8 cellular contexts compared by ENCODE assay signal in genomic region chr3:141644931-141645330, GRCh38.
DNase-seq lines count a peak whose midpoint lies in the region; ATAC-seq and TF ChIP-seq lines count a peak whose summit lies in the region.

No MANE protein-coding gene starts in this region.

- TF ChIP-seq CTCF in choroid plexus epithelial cell (conservative IDR thresholded peaks at IDR 0.05; ENCODE audit: low read depth, low read length) (peak; percentile 85), right lobe of liver (IDR thresholded peaks at IDR 0.05) (peak; percentile 53 to 70 (median 64))

- peaks cover 0 to 4% (median 0%) of the 10 kb centered on the region in 4 donors for H3K4me1 ChIP-seq in right lobe of liver

- peak; percentile 79 for ATAC-seq in GM21825 (IDR thresholded peaks at IDR 0.05; ENCODE audit: unreplicated experiment)
- peak; percentile 86 to 92 (median 90) for ATAC-seq in right lobe of liver
- no peak for ATAC-seq in HG03135 (IDR thresholded peaks at IDR 0.05; ENCODE audit: unreplicated experiment)

- H3K9me3 ChIP-seq in right lobe of liver: no peaks in the 10 kb centered on the region

- WGBS in right lobe of liver (ENCODE audit: insufficient coverage, low coverage, low lambda C conversion rate, missing lambda C conversion rate): 9% methylated on average over 4 of the region's 5 CpGs

- peak; percentile 68 for DNase-seq in EH (ENCODE audit: low read depth)
- DNase-seq in NCI-H1436 (lab: John Stamatoyannopoulos, UW): peak; percentile 28
- DNase-seq in activated CD4-positive, CD25-positive, alpha-beta regulatory T cell treated with anti-CD3 and anti-CD28 coated beads, Interleukin-2, amount 50 U/mL, for 72 hours: peak; percentile 83
- peak; percentile 81 for DNase-seq in choroid plexus epithelial cell (ENCODE audit: low read depth)
- DNase-seq in right lobe of liver: peak; percentile 84 to 88 (median 88)
- peak; percentile 47 to 51 for DNase-seq in stimulated activated CD8-positive, alpha-beta memory T cell treated with anti-CD3 and anti-CD28 coated beads, Interleukin-15, amount 100 ng/mL, for 48 hours (ENCODE audit: low read depth in 2 of 2)

- no peak for TF ChIP-seq POLR2A in right lobe of liver (IDR thresholded peaks at IDR 0.05)

- no peaks in the 10 kb centered on the region for H3K27me3 ChIP-seq in right lobe of liver

- H3K4me3 ChIP-seq in choroid plexus epithelial cell (ENCODE audit: low read depth, low read length): no peak overlapping the region
- H3K4me3 ChIP-seq in right lobe of liver: no peak overlapping the region

- H3K27ac ChIP-seq in right lobe of liver: no peak overlapping the region

- intact Hi-C loops in right lobe of liver (cut with DNase I): no loop called here

- no peaks in the 10 kb centered on the region for H3K36me3 ChIP-seq in right lobe of liver

Comparison
In these comparisons a context has a peak if more than half of its experiments do, and no peak if none do; other contexts are left out.
1. DNase-seq: peak in every context shown above with its lines; median percentile 88 in right lobe of liver; 83 in activated CD4-positive, CD25-positive, alpha-beta regulatory T cell treated with anti-CD3 and anti-CD28 coated beads, Interleukin-2, amount 50 U/mL, for 72 hours; 81 in choroid plexus epithelial cell; 68 in EH; 49 in stimulated activated CD8-positive, alpha-beta memory T cell treated with anti-CD3 and anti-CD28 coated beads, Interleukin-15, amount 100 ng/mL, for 48 hours; 28 in NCI-H1436.